Comparison of ENCODE assay signal across 3 cellular contexts in genomic region chr20:1045860-1046418, GRCh38.
A peak's percentile ranks its signal among the peaks of the same experiment; 100 is the strongest.
TF ChIP-seq lines count a peak whose summit lies in the region.

No MANE protein-coding gene starts in this region.

TF ChIP-seq in A549, 52 proteins besides CTCF, POLR2A, EP300 and RAD21:
- TF ChIP-seq MAFK (IDR thresholded peaks at IDR 0.05; ENCODE audit: partially characterized antibody) (peak; percentile 96), E2F6 (IDR thresholded peaks at IDR 0.05; ENCODE audit: borderline replicate concordance, low read depth) (no peak)

TF ChIP-seq in IMR-90, 13 proteins besides CTCF, POLR2A, EP300 and RAD21:
- TF ChIP-seq MAFK (IDR thresholded peaks at IDR 0.05; ENCODE audit: low read depth, low read length) (peak; percentile 96), NFE2L2 (IDR thresholded peaks at IDR 0.05; ENCODE audit: low read depth, low read length) (no peak), MXI1 (IDR thresholded peaks at IDR 0.05; ENCODE audit: borderline replicate concordance, low read depth, low read length) (no peak), ELK1 (IDR thresholded peaks at IDR 0.05; ENCODE audit: borderline replicate concordance, low read depth, low read length) (no peak), CHD1 (IDR thresholded peaks at IDR 0.05; ENCODE audit: low read depth, low read length) (no peak)

TF ChIP-seq in H1, 55 proteins besides CTCF, POLR2A, EP300 and RAD21:
- no peak for TF ChIP-seq CHD1 (IDR thresholded peaks at IDR 0.05; ENCODE audit: low read depth, low read length)
- peak; percentile 76; the same call in 1 of the 2 replicates for TF ChIP-seq MAFK (IDR thresholded peaks at IDR 0.05; ENCODE audit: low read depth, low read length)
